ENCODE assay signal across 25 cellular contexts in genomic region chrX:138008280-138008679, GRCh38.
"Had no signal": no experiment of that assay in that cellular context is flagged by ENCODE, and none has a peak within 500 bp of the region (broad histone marks: within the 10 kb centered on the region; RNA-seq: fewer than 3 reads in every experiment).

No MANE protein-coding gene starts in this region.

- H3K36me3 Mint-ChIP-seq: naive thymus-derived CD8-positive, alpha-beta T cell; stimulated activated memory B cell treated with anti-CD40 and anti-IgM and Interleukin-4, amounts not matched to agents 10 μg/mL and 1 μg/mL and 100 μg/mL, for 72 hours; type B pancreatic cell had no signal

- H3K4me3 Mint-ChIP-seq: naive thymus-derived CD8-positive, alpha-beta T cell; nephron progenitor cell; stimulated activated memory B cell treated with anti-CD40 and anti-IgM and Interleukin-4, amounts not matched to agents 10 μg/mL and 1 μg/mL and 100 μg/mL, for 72 hours; type B pancreatic cell had no signal

- H3K27me3 ChIP-seq: gastrocnemius medialis, hepatocyte, sigmoid colon, testis, tibial artery had no signal

- H3K4me2 ChIP-seq: hepatocyte had no signal

- DNase-seq: cerebellar nuclear complex; cortex of kidney; effector CD4-positive, alpha-beta T cell; foreskin fibroblast; gastrocnemius medialis; head of caudate nucleus; left colon; left ventricle myocardium superior; lower lobe of right lung; naive thymus-derived CD8-positive, alpha-beta T cell; nephron progenitor cell; right cardiac atrium; sigmoid colon; stimulated activated CD4-positive, alpha-beta T cell treated with anti-CD3 and anti-CD28 coated beads, Interleukin-2, amount 100 ng/mL, for 24 hours; stimulated activated CD4-positive, alpha-beta T cell treated with anti-CD3 and anti-CD28 coated beads, Interleukin-4, amount 100 ng/mL, for 24 hours; stimulated activated naive CD8-positive, alpha-beta T cell treated with anti-CD3 and anti-CD28 coated beads, Interleukin-15, Interleukin-2, amounts not matched to agents 100 U/mL and 50 U/mL, for 24 hours; substantia nigra; testis; tibial artery had no signal

- ATAC-seq: esophagus mucosa; gastrocnemius medialis; left colon; left ventricle myocardium superior; lower lobe of right lung; naive thymus-derived CD8-positive, alpha-beta T cell; right cardiac atrium; stimulated activated memory B cell treated with anti-CD40 and anti-IgM and Interleukin-4, amounts not matched to agents 10 μg/mL and 1 μg/mL and 100 μg/mL, for 72 hours; stimulated activated naive CD8-positive, alpha-beta T cell treated with anti-CD3 and anti-CD28 coated beads, Interleukin-15, Interleukin-2, amounts not matched to agents 100 U/mL and 50 U/mL, for 24 hours had no signal

- H3K27me3 Mint-ChIP-seq: naive thymus-derived CD8-positive, alpha-beta T cell; stimulated activated memory B cell treated with anti-CD40 and anti-IgM and Interleukin-4, amounts not matched to agents 10 μg/mL and 1 μg/mL and 100 μg/mL, for 72 hours; type B pancreatic cell had no signal

- H3K79me2 ChIP-seq: hepatocyte had no signal

- H3K36me3 ChIP-seq: gastrocnemius medialis, lower lobe of right lung, prostate gland, sigmoid colon, tibial artery had no signal

- H3K9me3 Mint-ChIP-seq: naive thymus-derived CD8-positive, alpha-beta T cell; stimulated activated memory B cell treated with anti-CD40 and anti-IgM and Interleukin-4, amounts not matched to agents 10 μg/mL and 1 μg/mL and 100 μg/mL, for 72 hours had no signal

- H3K27ac Mint-ChIP-seq: naive thymus-derived CD8-positive, alpha-beta T cell; nephron progenitor cell; stimulated activated memory B cell treated with anti-CD40 and anti-IgM and Interleukin-4, amounts not matched to agents 10 μg/mL and 1 μg/mL and 100 μg/mL, for 72 hours; type B pancreatic cell had no signal

- H3K4me1 Mint-ChIP-seq: naive thymus-derived CD8-positive, alpha-beta T cell; stimulated activated memory B cell treated with anti-CD40 and anti-IgM and Interleukin-4, amounts not matched to agents 10 μg/mL and 1 μg/mL and 100 μg/mL, for 72 hours had no signal

- H3K27ac ChIP-seq: epithelial cell of prostate, gastrocnemius medialis, hepatocyte, lower lobe of right lung, prostate gland, sigmoid colon, testis, tibial artery had no signal

- H3K9me3 ChIP-seq: gastrocnemius medialis, lower lobe of right lung, prostate gland, sigmoid colon, testis, tibial artery had no signal

- H3K4me3 ChIP-seq: gastrocnemius medialis, hepatocyte, lower lobe of right lung, prostate gland, sigmoid colon, testis, tibial artery had no signal

- H3K4me1 ChIP-seq: gastrocnemius medialis, lower lobe of right lung, prostate gland, sigmoid colon, testis, tibial artery had no signal

- H2AFZ ChIP-seq: hepatocyte had no signal
